Comparison of ENCODE assay signal across 20 cellular contexts in the genomic region with DNA sequence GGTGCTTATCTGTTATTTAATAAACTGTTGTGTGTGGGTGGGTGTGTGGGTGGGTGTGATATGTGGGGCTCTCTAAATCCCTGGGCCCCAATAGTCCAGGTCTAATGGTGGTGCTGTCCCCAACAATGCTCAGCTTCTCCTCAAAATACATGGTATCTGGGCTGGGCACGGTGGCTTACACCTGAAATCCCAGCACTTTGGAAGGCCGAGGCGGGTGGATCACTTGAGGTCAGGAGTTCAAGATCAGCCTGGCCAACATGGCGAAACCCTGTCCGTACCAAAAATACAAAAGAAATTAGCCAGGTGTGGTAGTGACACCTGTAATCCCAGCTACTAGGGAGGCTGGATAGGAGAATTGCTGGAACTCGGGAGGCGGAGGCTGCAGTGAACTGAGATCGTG. TPM values are rescaled to one million over a fixed set of nuclear protein-coding genes. Genes with fewer than 3 reads are reported as not detected.
A peak's percentile ranks its signal among the peaks of the same experiment; 100 is the strongest.
DNase-seq lines count a peak whose midpoint lies in the region; ATAC-seq, FAIRE-seq and TF ChIP-seq lines count a peak whose summit lies in the region.
"Had no signal": no experiment of that assay in that cellular context is flagged by ENCODE, and none has a peak within 500 bp of the region (broad histone marks: within the 10 kb centered on the region; RNA-seq: fewer than 3 reads in every experiment).

No MANE protein-coding gene starts in this region.

- H3K9ac ChIP-seq in SK-N-MC (ENCODE audit: insufficient read length): peak overlapping the region; percentile 64
- H3K9ac ChIP-seq in HepG2 (ENCODE audit: insufficient read depth, low read depth, low read length): no peak overlapping the region

- CTCF ChIA-PET in HepG2 (lab: Yijun Ruan, JAX; ENCODE audit: low intra/inter-chr PET ratio, low total read pairs): no interaction called here

- in situ Hi-C loops in HepG2 (cut with HindIII; ENCODE audit: extremely low pct_ligation_motif_present, low pct_unique_long_range_greater_than_20kb): no loop called here

- FAIRE-seq in HepG2 (lab: Jason Lieb, UNC): no peak
- FAIRE-seq: endothelial cell of umbilical vein had no signal

- intact Hi-C loops in cardiac septum (cut with DNase I): no loop called here
- intact Hi-C loops in left ventricle myocardium superior (cut with micrococcal nuclease): no loop called here
- intact Hi-C loops in HepG2 (cut with micrococcal nuclease; ENCODE audit: unreplicated experiment): no loop called here
- intact Hi-C loops in upper lobe of right lung (cut with DNase I): no loop called here

- no peak for TF ChIP-seq RAD21 in HepG2 (CRISPR knock-in tag; IDR thresholded peaks at IDR 0.05)

- H3K4me1 ChIP-seq in HepG2 (ENCODE audit: insufficient read depth, low read length) (peaks cover 26% of the 10 kb centered on the region), upper lobe of right lung (no peaks in the 10 kb centered on the region)
- H3K4me1 ChIP-seq: breast epithelium had no signal

- H3K79me2 ChIP-seq in HepG2 (ENCODE audit: insufficient read depth, low read length): no peaks in the 10 kb centered on the region

- H3K36me3 ChIP-seq in SK-N-MC (ENCODE audit: insufficient read depth, low read length) (no peaks in the 10 kb centered on the region), HepG2 (replicated peaks in 1 of 2; ENCODE audit: control insufficient read depth in 1 of 2, insufficient read depth in 2 of 2, low read length in 2 of 2) (no peaks in the 10 kb centered on the region), upper lobe of right lung (no peaks in the 10 kb centered on the region)
- H3K36me3 ChIP-seq: breast epithelium, thoracic aorta had no signal

- no peak for TF ChIP-seq POLR2A in HepG2 (IDR thresholded peaks at IDR 0.05; ENCODE audit: insufficient read depth in 1 of 2, low read depth in 2 of 2, low read length in 2 of 2)

- ATAC-seq in left ventricle myocardium superior (no peak), HepG2 (no peak), upper lobe of right lung (no peak), esophagus mucosa (no peak), GM18858 (IDR thresholded peaks at IDR 0.05; ENCODE audit: unreplicated experiment) (no peak)
- ATAC-seq: naive thymus-derived CD4-positive, alpha-beta T cell had no signal

- BruUV-seq in HepG2 (replicated peaks; lab: Mats Ljungman, UMichigan): no TSS peak

- peak overlapping the region; percentile 23 for H2AFZ ChIP-seq in HepG2 (ENCODE audit: low read length)

- H3K27ac ChIP-seq in SK-N-MC (peak overlapping the region; percentile 84; the same call in 1 of the 2 replicates), HepG2 (ENCODE audit: extremely low read length, insufficient read depth, low read length) (no peak overlapping the region), upper lobe of right lung (no peak overlapping the region)
- H3K27ac ChIP-seq: breast epithelium, RWPE1, thoracic aorta had no signal

- no peaks in the 10 kb centered on the region for H3K9me3 ChIP-seq in SK-N-MC (ENCODE audit: low read depth, low read length)
- H3K9me3 ChIP-seq in HepG2 (ENCODE audit: low read length): no peaks in the 10 kb centered on the region
- H3K9me3 ChIP-seq in upper lobe of right lung: no peaks in the 10 kb centered on the region
- H3K9me3 ChIP-seq: thoracic aorta had no signal

- POLR2A ChIA-PET in HepG2 (lab: Yijun Ruan, JAX): no interaction called here

- TF ChIP-seq EP300 in HepG2 (IDR thresholded peaks at IDR 0.05; ENCODE audit: low read depth in 2 of 2, low read length in 2 of 2): no peak
- no peak for TF ChIP-seq EP300 in HepG2 (CRISPR knock-in tag; IDR thresholded peaks at IDR 0.05; ENCODE audit: borderline replicate concordance)

- DNase-seq in cardiac septum (ENCODE audit: low spot score) (peak; percentile 35), left ventricle myocardium superior (no peak), SK-N-MC (ENCODE audit: low read depth, low spot score) (no peak), HepG2 (ENCODE audit: low spot score) (no peak), upper lobe of right lung (peak; percentile 40)
- no peak for DNase-seq in stimulated activated CD4-positive, alpha-beta T cell treated with anti-CD3 and anti-CD28 coated beads, Interleukin-4, amount 100 ng/mL, for 24 hours
- DNase-seq: amniotic stem cell; dermis blood vessel endothelial cell; glutamatergic neuron; naive thymus-derived CD4-positive, alpha-beta T cell; NCI-H187; NCI-H748 treated with DMSO at 0.1 percent for 48 hours had no signal

- no peak overlapping the region for H3K4me3 ChIP-seq in SK-N-MC
- no peak overlapping the region for H3K4me3 ChIP-seq in HepG2 (replicated peaks in 1 of 3; ENCODE audit: insufficient read depth in 1 of 3, low read depth in 2 of 3, low read length in 3 of 3)
- H3K4me3 ChIP-seq in upper lobe of right lung: no peak overlapping the region
- H3K4me3 ChIP-seq: breast epithelium, thoracic aorta had no signal

- no peaks in the 10 kb centered on the region for H3K27me3 ChIP-seq in HepG2 (ENCODE audit: control insufficient read depth in 1 of 2, insufficient read depth in 2 of 2, low read length in 2 of 2)
- no peaks in the 10 kb centered on the region for H3K27me3 ChIP-seq in upper lobe of right lung
- H3K27me3 ChIP-seq: breast epithelium had no signal

- no peak for TF ChIP-seq CTCF in HepG2 (CRISPR knock-in tag; IDR thresholded peaks at IDR 0.05)
- no peak for TF ChIP-seq CTCF in upper lobe of right lung (IDR thresholded peaks at IDR 0.05)

- H4K20me1 ChIP-seq in HepG2 (ENCODE audit: insufficient read depth, low read length): no peaks in the 10 kb centered on the region

- 90% methylated on average over 8 of the region's 8 CpGs for WGBS in HepG2 (ENCODE audit: low lambda C conversion rate)

- H3K4me2 ChIP-seq in HepG2 (ENCODE audit: low read depth, low read length): no peak overlapping the region

TF ChIP-seq in HepG2, 621 proteins besides CTCF, POLR2A, EP300 and RAD21 (continues in another document):
- TF ChIP-seq PAX8 (CRISPR knock-in tag; IDR thresholded peaks at IDR 0.05; ENCODE audit: borderline replicate concordance) (no peak), TBL1XR1 (IDR thresholded peaks at IDR 0.05; ENCODE audit: borderline replicate concordance, low read length, partially characterized antibody) (no peak), RFXANK (CRISPR knock-in tag; IDR thresholded peaks at IDR 0.05) (no peak), ZNF235 (CRISPR knock-in tag; IDR thresholded peaks at IDR 0.05; ENCODE audit: borderline replicate concordance) (no peak), GTF2F1 (IDR thresholded peaks at IDR 0.05; ENCODE audit: low read length) (no peak)

RNA-seq across cellular contexts. Expression of gene ORM1, which starts 4.5 kb away (rescaled TPM):
- not detected for total RNA-seq in cardiac septum
- total RNA-seq in left ventricle myocardium superior: not detected
- 327 and 699 TPM in 2 replicates for total RNA-seq in HepG2 (2016; rRNA removed; fragmentation: Illumina TruSeq; extraction: Trizol)
- 148 and 154 TPM in 2 replicates for total RNA-seq in HepG2 (2016; cell fraction: cytosol; rRNA removed; fragmentation: Illumina TruSeq; extraction: Trizol; ENCODE audit: low read depth)
- total RNA-seq in HepG2 (2016; cell fraction: insoluble cytoplasmic fraction; rRNA removed; fragmentation: Illumina TruSeq; extraction: Trizol): 343 and 706 TPM in 2 replicates
- total RNA-seq in HepG2 (2016; cell fraction: membrane; rRNA removed; fragmentation: Illumina TruSeq; extraction: Trizol): 103 and 109 TPM in 2 replicates
- total RNA-seq in HepG2 (2016; cell fraction: nucleus; rRNA removed; fragmentation: Illumina TruSeq; extraction: Trizol): 507 and 557 TPM in 2 replicates
- 1,180 and 1,355 TPM in 2 replicates for polyA plus RNA-seq in HepG2 (2011; rRNA removed)
- polyA plus RNA-seq in HepG2 (2011; cell fraction: cytosol; rRNA removed): 1,385 and 1,736 TPM in 2 replicates
- polyA plus RNA-seq in HepG2 (2011; cell fraction: nucleus; rRNA removed): 375 and 530 TPM in 2 replicates
- polyA plus RNA-seq in HepG2 (2012): 373 and 660 TPM in 2 replicates
- polyA plus RNA-seq in HepG2 (2016; cell fraction: cytosol; fragmentation: Illumina TruSeq; extraction: Trizol; ENCODE audit: low read depth): 188 and 210 TPM in 2 replicates
- polyA plus RNA-seq in HepG2 (2016; cell fraction: insoluble cytoplasmic fraction; fragmentation: Illumina TruSeq; extraction: Trizol; ENCODE audit: low read depth): 388 and 407 TPM in 2 replicates
- 103 and 105 TPM in 2 replicates for polyA plus RNA-seq in HepG2 (2016; cell fraction: membrane; fragmentation: Illumina TruSeq; extraction: Trizol; ENCODE audit: low read depth)
- 956 and 1,026 TPM in 2 replicates for polyA plus RNA-seq in HepG2 (2016; cell fraction: nucleus; fragmentation: Illumina TruSeq; extraction: Trizol; ENCODE audit: insufficient read depth, low read depth)
- polyA minus RNA-seq in HepG2 (2011; rRNA and poly(A)+ RNA removed; ENCODE audit: low replicate concordance): 0.30 and 495 TPM in 2 replicates
- polyA minus RNA-seq in HepG2 (2011; cell fraction: cytosol; rRNA and poly(A)+ RNA removed): 195 and 257 TPM in 2 replicates
- polyA minus RNA-seq in HepG2 (2011; cell fraction: nucleus; rRNA and poly(A)+ RNA removed): 78.8 and 152 TPM in 2 replicates
- total RNA-seq in upper lobe of right lung: 5.2 TPM
- 1.6 TPM for total RNA-seq in esophagus mucosa
- total RNA-seq: activated CD8-positive, alpha-beta memory T cell treated with anti-CD3 and anti-CD28 coated beads for 36 hours; dermis blood vessel endothelial cell; endothelial cell of umbilical vein; HT1080; thoracic aorta had no signal
- polyA plus RNA-seq: endothelial cell of umbilical vein; naive thymus-derived CD4-positive, alpha-beta T cell had no signal

RNA-seq across cellular contexts. Expression of gene ORM2, which starts 11.3 kb away (rescaled TPM):
- 0.32 TPM for total RNA-seq in cardiac septum
- not detected for total RNA-seq in left ventricle myocardium superior
- 283 and 565 TPM in 2 replicates for total RNA-seq in HepG2 (2016; rRNA removed; fragmentation: Illumina TruSeq; extraction: Trizol)
- 120 and 126 TPM in 2 replicates for total RNA-seq in HepG2 (2016; cell fraction: cytosol; rRNA removed; fragmentation: Illumina TruSeq; extraction: Trizol; ENCODE audit: low read depth)
- total RNA-seq in HepG2 (2016; cell fraction: insoluble cytoplasmic fraction; rRNA removed; fragmentation: Illumina TruSeq; extraction: Trizol): 282 and 590 TPM in 2 replicates
- total RNA-seq in HepG2 (2016; cell fraction: membrane; rRNA removed; fragmentation: Illumina TruSeq; extraction: Trizol): 75.1 and 75.6 TPM in 2 replicates
- total RNA-seq in HepG2 (2016; cell fraction: nucleus; rRNA removed; fragmentation: Illumina TruSeq; extraction: Trizol): 420 and 454 TPM in 2 replicates
- 824 and 855 TPM in 2 replicates for polyA plus RNA-seq in HepG2 (2011; rRNA removed)
- polyA plus RNA-seq in HepG2 (2011; cell fraction: cytosol; rRNA removed): 632 and 711 TPM in 2 replicates
- polyA plus RNA-seq in HepG2 (2011; cell fraction: nucleus; rRNA removed): 207 and 253 TPM in 2 replicates
- polyA plus RNA-seq in HepG2 (2012): 237 and 362 TPM in 2 replicates
- polyA plus RNA-seq in HepG2 (2016; cell fraction: cytosol; fragmentation: Illumina TruSeq; extraction: Trizol; ENCODE audit: low read depth): 125 and 138 TPM in 2 replicates
- 293 and 314 TPM in 2 replicates for polyA plus RNA-seq in HepG2 (2016; cell fraction: insoluble cytoplasmic fraction; fragmentation: Illumina TruSeq; extraction: Trizol; ENCODE audit: low read depth)
- 75.7 and 76.3 TPM in 2 replicates for polyA plus RNA-seq in HepG2 (2016; cell fraction: membrane; fragmentation: Illumina TruSeq; extraction: Trizol; ENCODE audit: low read depth)
- 731 and 821 TPM in 2 replicates for polyA plus RNA-seq in HepG2 (2016; cell fraction: nucleus; fragmentation: Illumina TruSeq; extraction: Trizol; ENCODE audit: insufficient read depth, low read depth)
- polyA minus RNA-seq in HepG2 (2011; rRNA and poly(A)+ RNA removed; ENCODE audit: low replicate concordance): 257 TPM in 1 of 2 replicates, not detected in the other
- polyA minus RNA-seq in HepG2 (2011; cell fraction: cytosol; rRNA and poly(A)+ RNA removed): 147 and 150 TPM in 2 replicates
- polyA minus RNA-seq in HepG2 (2011; cell fraction: nucleus; rRNA and poly(A)+ RNA removed): 41.2 and 60.7 TPM in 2 replicates
- 3.9 TPM for total RNA-seq in upper lobe of right lung
- 0.36 TPM for total RNA-seq in esophagus mucosa
- total RNA-seq: activated CD8-positive, alpha-beta memory T cell treated with anti-CD3 and anti-CD28 coated beads for 36 hours; dermis blood vessel endothelial cell; endothelial cell of umbilical vein; HT1080; naive thymus-derived CD4-positive, alpha-beta T cell; thoracic aorta had no signal
- polyA plus RNA-seq: endothelial cell of umbilical vein; naive thymus-derived CD4-positive, alpha-beta T cell had no signal

Comparison
In these comparisons a context has a peak if more than half of its experiments do, and no peak if none do; other contexts are left out.
1. DNase-seq: peak in cardiac septum (single experiment) and upper lobe of right lung (single experiment); none in left ventricle myocardium superior (single experiment), SK-N-MC (single experiment), HepG2 (single experiment) and stimulated activated CD4-positive, alpha-beta T cell treated with anti-CD3 and anti-CD28 coated beads, Interleukin-4, amount 100 ng/mL, for 24 hours (single experiment).
2. RNA of gene ORM1, which starts 4.5 kb away (total RNA-seq): 103 to 706 TPM in HepG2; 5.2 TPM in upper lobe of right lung (single experiment), 1.6 TPM in esophagus mucosa (single experiment), not detected in left ventricle myocardium superior (single experiment) and not detected in cardiac septum (single experiment); every median in the first group is over 10 times any median in the second.
3. RNA of gene ORM2, which starts 11.3 kb away (total RNA-seq): 75.1 to 590 TPM in HepG2; 3.9 TPM in upper lobe of right lung (single experiment), 0.36 TPM in esophagus mucosa (single experiment), 0.32 TPM in cardiac septum (single experiment) and not detected in left ventricle myocardium superior (single experiment); every median in the first group is over 10 times any median in the second.